34 cellular contexts compared by ENCODE assay signal in genomic region chr2:222713007-222713406, GRCh38. TPM values are rescaled to one million over a fixed set of nuclear protein-coding genes. Genes with fewer than 3 reads are reported as not detected.
"Had no signal": no experiment of that assay in that cellular context is flagged by ENCODE, and none has a peak within 500 bp of the region (broad histone marks: within the 10 kb centered on the region; RNA-seq: fewer than 3 reads in every experiment).

No MANE protein-coding gene starts in this region.

- H3K36me3 ChIP-seq: lower lobe of right lung, neural progenitor cell, ovary, sigmoid colon, transverse colon had no signal

- H3K9me3 Mint-ChIP-seq: activated B cell treated with CpG ODN at 0.5 μM for 24 hours; activated CD8-positive, alpha-beta T cell treated with anti-CD3 and anti-CD28 coated beads for 36 hours; activated naive CD4-positive, alpha-beta T cell treated with anti-CD3 and anti-CD28 coated beads, Interleukin-2, amount 50 U/mL, for 24 hours; activated naive CD8-positive, alpha-beta T cell treated with anti-CD3 and anti-CD28 coated beads, Interleukin-2, amount 50 U/mL, for 24 hours; activated T-helper 2 cell treated with anti-CD3 and anti-CD28 coated beads, Interferon-gamma antibody, Interleukin-2, Interleukin-4, amounts not matched to agents 10 μg/mL and 5 μg/mL and 100 μg/mL, durations not matched to agents 14 hours and 24 hours and 36 hours; effector memory CD8-positive, alpha-beta T cell; immature natural killer cell; natural killer cell; neural progenitor cell; stimulated activated memory B cell treated with anti-CD40 and anti-IgM and Interleukin-4, amounts not matched to agents 10 μg/mL and 1 μg/mL and 100 μg/mL, for 72 hours; stimulated activated naive CD8-positive, alpha-beta T cell treated with anti-CD3 and anti-CD28 coated beads, Interleukin-15, amount 100 ng/mL, for 72 hours; T-helper 2 cell treated with Interferon-gamma antibody and Interleukin-4, amounts not matched to agents 5 μg/mL and 100 μg/mL, for 36 hours had no signal

- H2AFZ ChIP-seq: neural progenitor cell had no signal

- H3K27ac Mint-ChIP-seq: activated B cell treated with CpG ODN at 0.5 μM for 24 hours; activated CD8-positive, alpha-beta T cell treated with anti-CD3 and anti-CD28 coated beads for 36 hours; activated naive CD4-positive, alpha-beta T cell treated with anti-CD3 and anti-CD28 coated beads, Interleukin-2, amount 50 U/mL, for 24 hours; activated naive CD8-positive, alpha-beta T cell treated with anti-CD3 and anti-CD28 coated beads, Interleukin-2, amount 50 U/mL, for 24 hours; activated T-helper 2 cell treated with anti-CD3 and anti-CD28 coated beads, Interferon-gamma antibody, Interleukin-2, Interleukin-4, amounts not matched to agents 10 μg/mL and 5 μg/mL and 100 μg/mL, durations not matched to agents 14 hours and 24 hours and 36 hours; effector memory CD8-positive, alpha-beta T cell; immature natural killer cell; natural killer cell; neural progenitor cell; progenitor cell of endocrine pancreas; stimulated activated memory B cell treated with anti-CD40 and anti-IgM and Interleukin-4, amounts not matched to agents 10 μg/mL and 1 μg/mL and 100 μg/mL, for 72 hours; stimulated activated naive CD8-positive, alpha-beta T cell treated with anti-CD3 and anti-CD28 coated beads, Interleukin-15, amount 100 ng/mL, for 72 hours; T-helper 2 cell treated with Interferon-gamma antibody and Interleukin-4, amounts not matched to agents 5 μg/mL and 100 μg/mL, for 36 hours had no signal

- H3K27me3 Mint-ChIP-seq: progenitor cell of endocrine pancreas had no signal

- H3K9me3 ChIP-seq: lower lobe of right lung, ovary, sigmoid colon, transverse colon had no signal

- H3K4me3 Mint-ChIP-seq: activated B cell treated with CpG ODN at 0.5 μM for 24 hours; activated CD8-positive, alpha-beta T cell treated with anti-CD3 and anti-CD28 coated beads for 36 hours; activated naive CD4-positive, alpha-beta T cell treated with anti-CD3 and anti-CD28 coated beads, Interleukin-2, amount 50 U/mL, for 24 hours; activated naive CD8-positive, alpha-beta T cell treated with anti-CD3 and anti-CD28 coated beads, Interleukin-2, amount 50 U/mL, for 24 hours; effector memory CD8-positive, alpha-beta T cell; immature natural killer cell; natural killer cell; neural progenitor cell; stimulated activated memory B cell treated with anti-CD40 and anti-IgM and Interleukin-4, amounts not matched to agents 10 μg/mL and 1 μg/mL and 100 μg/mL, for 72 hours; stimulated activated naive CD8-positive, alpha-beta T cell treated with anti-CD3 and anti-CD28 coated beads, Interleukin-15, amount 100 ng/mL, for 72 hours; T-helper 2 cell treated with Interferon-gamma antibody and Interleukin-4, amounts not matched to agents 5 μg/mL and 100 μg/mL, for 36 hours had no signal

- ATAC-seq: activated CD8-positive, alpha-beta T cell treated with anti-CD3 and anti-CD28 coated beads for 36 hours; activated naive CD8-positive, alpha-beta T cell treated with anti-CD3 and anti-CD28 coated beads, Interleukin-2, amount 50 U/mL, for 24 hours; effector memory CD8-positive, alpha-beta T cell; left lobe of liver; lower lobe of right lung; natural killer cell; stimulated activated memory B cell treated with anti-CD40 and anti-IgM and Interleukin-4, amounts not matched to agents 10 μg/mL and 1 μg/mL and 100 μg/mL, for 72 hours; stimulated activated naive CD8-positive, alpha-beta T cell treated with anti-CD3 and anti-CD28 coated beads, Interleukin-15, amount 100 ng/mL, for 72 hours had no signal

- H3K4me2 ChIP-seq: neural progenitor cell had no signal

- H3K36me3 Mint-ChIP-seq: activated naive CD4-positive, alpha-beta T cell treated with anti-CD3 and anti-CD28 coated beads, Interleukin-2, amount 50 U/mL, for 24 hours; immature natural killer cell; natural killer cell; neural progenitor cell; stimulated activated memory B cell treated with anti-CD40 and anti-IgM and Interleukin-4, amounts not matched to agents 10 μg/mL and 1 μg/mL and 100 μg/mL, for 72 hours had no signal

- H3K4me3 ChIP-seq: lower lobe of right lung, neural progenitor cell, ovary, sigmoid colon, transverse colon had no signal

- H3K27ac ChIP-seq: neural progenitor cell, sigmoid colon had no signal

- H3K27me3 ChIP-seq: neural progenitor cell, ovary, sigmoid colon, transverse colon had no signal

- DNase-seq: activated B cell treated with CpG ODN at 0.5 μM for 24 hours; activated CD4-positive, alpha-beta T cell treated with anti-CD3 and anti-CD28 coated beads, Interleukin-2, amount 50 U/mL, for 1 hour; activated CD8-positive, alpha-beta T cell treated with anti-CD3 and anti-CD28 coated beads for 36 hours; activated naive CD8-positive, alpha-beta T cell treated with anti-CD3 and anti-CD28 coated beads, Interleukin-2, amount 50 U/mL, for 24 hours; activated T-cell treated with anti-CD3 and anti-CD28 coated beads, Interleukin-2, amount 50 U/mL, for 48 hours; amygdala; cortex of kidney; effector memory CD8-positive, alpha-beta T cell; erythroblast; foreskin fibroblast; head of caudate nucleus; hypothalamus; immature natural killer cell; kidney glomerular epithelial cell; lower lobe of right lung; mesenchymal stem cell; natural killer cell; ovary; sigmoid colon; small intestine; stimulated activated CD4-positive, alpha-beta T cell treated with anti-CD3 and anti-CD28 coated beads, Interleukin-1b, Interleukin-23, amount 100 ng/mL, for 48 hours; stimulated activated CD4-positive, alpha-beta T cell treated with anti-CD3 and anti-CD28 coated beads, Interleukin-4, amount 100 ng/mL, for 4 hours; stimulated activated CD8-positive, alpha-beta memory T cell treated with anti-CD3 and anti-CD28 coated beads, Interleukin-4, amount 100 ng/mL, for 48 hours; stimulated activated naive CD8-positive, alpha-beta T cell treated with anti-CD3 and anti-CD28 coated beads, Interleukin-15, amount 100 ng/mL, for 72 hours; T-helper 1 cell; transverse colon had no signal

RNA-seq across cellular contexts. Expression of gene MOGAT1, which starts 41.5 kb away (rescaled TPM):
- total RNA-seq: activated B cell treated with CpG ODN at 0.5 μM for 24 hours; activated CD8-positive, alpha-beta T cell treated with anti-CD3 and anti-CD28 coated beads for 36 hours; activated T-helper 2 cell treated with anti-CD3 and anti-CD28 coated beads, Interferon-gamma antibody, Interleukin-2, Interleukin-4, amounts not matched to agents 10 μg/mL and 5 μg/mL and 100 μg/mL, durations not matched to agents 14 hours and 24 hours and 36 hours; mononuclear cell; natural killer cell; ovary; sigmoid colon had no signal
